ENCODE assay signal across 23 cellular contexts in the genomic region with DNA sequence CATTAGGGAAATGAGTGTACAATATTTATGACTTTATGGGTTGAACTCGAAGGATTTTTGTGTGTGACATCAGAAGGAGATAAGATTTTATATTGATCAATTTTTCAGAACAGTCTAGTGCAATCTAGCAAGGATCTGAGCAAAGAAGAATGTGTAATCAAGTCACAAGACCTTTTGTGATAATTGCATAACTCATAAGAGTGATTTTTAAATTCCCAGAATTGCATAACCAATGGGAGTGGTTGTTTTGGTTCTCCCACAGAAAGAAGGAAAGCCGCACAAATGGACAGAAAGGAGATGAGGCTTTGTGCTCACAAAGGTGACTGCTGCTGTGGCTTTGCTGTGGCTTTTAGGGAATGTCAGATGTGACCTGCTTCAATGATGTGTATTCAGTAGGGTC.
DNase-seq lines count a peak whose midpoint lies in the region; ATAC-seq and TF ChIP-seq lines count a peak whose summit lies in the region.
"Had no signal": no experiment of that assay in that cellular context is flagged by ENCODE, and none has a peak within 500 bp of the region (broad histone marks: within the 10 kb centered on the region; RNA-seq: fewer than 3 reads in every experiment).

No MANE protein-coding gene starts in this region.

- H3K9me3 Mint-ChIP-seq in WTC11 (no peaks in the 10 kb centered on the region), mesothelial cell of epicardium (peaks cover 4% of the 10 kb centered on the region)
- H3K9me3 Mint-ChIP-seq: H9 had no signal

- intact Hi-C loops in sciatic nerve (cut with DNase I) = no loop called here

- ATAC-seq in sciatic nerve = peak; percentile 87
- ATAC-seq in WTC11 = no peak
- ATAC-seq: stimulated activated naive CD8-positive, alpha-beta T cell treated with anti-CD3 and anti-CD28 coated beads, Interleukin-15, Interleukin-2, amounts not matched to agents 100 U/mL and 50 U/mL, for 24 hours had no signal

- H3K27me3 Mint-ChIP-seq in WTC11 (ENCODE audit: low read depth) = no peaks in the 10 kb centered on the region
- H3K27me3 Mint-ChIP-seq in mesothelial cell of epicardium (ENCODE audit: low read depth) = no peaks in the 10 kb centered on the region
- H3K27me3 Mint-ChIP-seq: activated CD4-positive, alpha-beta memory T cell treated with anti-CD3 and anti-CD28 coated beads for 36 hours had no signal

- TF ChIP-seq CTCF in fibroblast of the aortic adventitia (IDR thresholded peaks at IDR 0.05; ENCODE audit: insufficient read depth, low read length) (no peak), WTC11 (IDR thresholded peaks at IDR 0.05) (no peak), mesothelial cell of epicardium (IDR thresholded peaks at IDR 0.05; ENCODE audit: unreplicated experiment) (no peak)

- CTCF ChIA-PET in WTC11 (lab: Charles Lee) = no interaction called here

- H3K4me3 Mint-ChIP-seq in WTC11 (no peak overlapping the region), mesothelial cell of epicardium (no peak overlapping the region)
- H3K4me3 Mint-ChIP-seq: activated CD4-positive, alpha-beta memory T cell treated with anti-CD3 and anti-CD28 coated beads for 36 hours; H9 had no signal

- no peak overlapping the region for H3K4me3 ChIP-seq in fibroblast of the aortic adventitia (ENCODE audit: low read depth, low read length)
- H3K4me3 ChIP-seq: cardiac muscle cell, lung, transverse colon had no signal

- H3K36me3 Mint-ChIP-seq in WTC11 (no peaks in the 10 kb centered on the region), mesothelial cell of epicardium (no peaks in the 10 kb centered on the region)
- H3K36me3 Mint-ChIP-seq: activated CD4-positive, alpha-beta memory T cell treated with anti-CD3 and anti-CD28 coated beads for 36 hours had no signal

- H3K27ac Mint-ChIP-seq in WTC11 = no peak overlapping the region
- H3K27ac Mint-ChIP-seq in mesothelial cell of epicardium = no peak overlapping the region
- H3K27ac Mint-ChIP-seq: activated CD4-positive, alpha-beta memory T cell treated with anti-CD3 and anti-CD28 coated beads for 36 hours had no signal

- DNase-seq in GM03348 (ENCODE audit: low spot score) = peak; percentile 30
- DNase-seq in amniotic epithelial cell (ENCODE audit: low read depth) = peak; percentile 56
- peak; percentile 69 for DNase-seq in fibroblast of the aortic adventitia (ENCODE audit: low read depth)
- no peak for DNase-seq in sciatic nerve (ENCODE audit: low spot score)
- DNase-seq in WTC11 (ENCODE audit: low spot score) = no peak
- no peak for DNase-seq in mesothelial cell of epicardium (ENCODE audit: low spot score in 2 of 2, unreplicated experiment in 2 of 2)
- no peak for DNase-seq in SK-N-DZ (ENCODE audit: low spot score)
- no peak for DNase-seq in SW 1271 (lab: John Stamatoyannopoulos, UW)
- DNase-seq: activated CD4-positive, alpha-beta memory T cell treated with anti-CD3 and anti-CD28 coated beads for 36 hours; activated gamma-delta T cell; dermis blood vessel endothelial cell; H9; kidney; NCI-H146; NCI-H2171; NCI-H526 treated with DMSO at 0.1 percent for 48 hours; RPMI8226; SK-N-SH; stimulated activated CD4-positive, alpha-beta T cell treated with anti-CD3 and anti-CD28 coated beads, Interleukin-4, amount 100 ng/mL, for 24 hours; stimulated activated naive CD8-positive, alpha-beta T cell treated with anti-CD3 and anti-CD28 coated beads, Interleukin-15, Interleukin-2, amounts not matched to agents 100 U/mL and 50 U/mL, for 24 hours; transverse colon had no signal

- POLR2A ChIA-PET in WTC11 (lab: Charles Lee) = no interaction called here

- no peaks in the 10 kb centered on the region for H3K4me1 Mint-ChIP-seq in WTC11
- peaks cover 4% of the 10 kb centered on the region for H3K4me1 Mint-ChIP-seq in mesothelial cell of epicardium
- H3K4me1 Mint-ChIP-seq: H9 had no signal

TF ChIP-seq in WTC11, 78 proteins besides CTCF, POLR2A, EP300 and RAD21:
- TF ChIP-seq TEAD1 (CRISPR knock-in tag; IDR thresholded peaks at IDR 0.05) = no peak
- TF ChIP-seq, protein P1, sequence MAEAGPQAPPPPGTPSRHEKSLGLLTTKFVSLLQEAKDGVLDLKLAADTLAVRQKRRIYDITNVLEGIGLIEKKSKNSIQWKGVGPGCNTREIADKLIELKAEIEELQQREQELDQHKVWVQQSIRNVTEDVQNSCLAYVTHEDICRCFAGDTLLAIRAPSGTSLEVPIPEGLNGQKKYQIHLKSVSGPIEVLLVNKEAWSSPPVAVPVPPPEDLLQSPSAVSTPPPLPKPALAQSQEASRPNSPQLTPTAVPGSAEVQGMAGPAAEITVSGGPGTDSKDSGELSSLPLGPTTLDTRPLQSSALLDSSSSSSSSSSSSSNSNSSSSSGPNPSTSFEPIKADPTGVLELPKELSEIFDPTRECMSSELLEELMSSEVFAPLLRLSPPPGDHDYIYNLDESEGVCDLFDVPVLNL (CRISPR knock-in tag; IDR thresholded peaks at IDR 0.05; ENCODE audit: borderline replicate concordance, low read depth) = no peak
- TF ChIP-seq TCF7 (CRISPR knock-in tag; IDR thresholded peaks at IDR 0.05; ENCODE audit: low read depth) = no peak
- no peak for TF ChIP-seq ESRRA (CRISPR knock-in tag; IDR thresholded peaks at IDR 0.05; ENCODE audit: borderline replicate concordance)
- no peak for TF ChIP-seq ZBTB21 (CRISPR knock-in tag; IDR thresholded peaks at IDR 0.05; ENCODE audit: borderline replicate concordance)
- TF ChIP-seq SOX15 (CRISPR knock-in tag; IDR thresholded peaks at IDR 0.05) = no peak
- TF ChIP-seq, protein P2, sequence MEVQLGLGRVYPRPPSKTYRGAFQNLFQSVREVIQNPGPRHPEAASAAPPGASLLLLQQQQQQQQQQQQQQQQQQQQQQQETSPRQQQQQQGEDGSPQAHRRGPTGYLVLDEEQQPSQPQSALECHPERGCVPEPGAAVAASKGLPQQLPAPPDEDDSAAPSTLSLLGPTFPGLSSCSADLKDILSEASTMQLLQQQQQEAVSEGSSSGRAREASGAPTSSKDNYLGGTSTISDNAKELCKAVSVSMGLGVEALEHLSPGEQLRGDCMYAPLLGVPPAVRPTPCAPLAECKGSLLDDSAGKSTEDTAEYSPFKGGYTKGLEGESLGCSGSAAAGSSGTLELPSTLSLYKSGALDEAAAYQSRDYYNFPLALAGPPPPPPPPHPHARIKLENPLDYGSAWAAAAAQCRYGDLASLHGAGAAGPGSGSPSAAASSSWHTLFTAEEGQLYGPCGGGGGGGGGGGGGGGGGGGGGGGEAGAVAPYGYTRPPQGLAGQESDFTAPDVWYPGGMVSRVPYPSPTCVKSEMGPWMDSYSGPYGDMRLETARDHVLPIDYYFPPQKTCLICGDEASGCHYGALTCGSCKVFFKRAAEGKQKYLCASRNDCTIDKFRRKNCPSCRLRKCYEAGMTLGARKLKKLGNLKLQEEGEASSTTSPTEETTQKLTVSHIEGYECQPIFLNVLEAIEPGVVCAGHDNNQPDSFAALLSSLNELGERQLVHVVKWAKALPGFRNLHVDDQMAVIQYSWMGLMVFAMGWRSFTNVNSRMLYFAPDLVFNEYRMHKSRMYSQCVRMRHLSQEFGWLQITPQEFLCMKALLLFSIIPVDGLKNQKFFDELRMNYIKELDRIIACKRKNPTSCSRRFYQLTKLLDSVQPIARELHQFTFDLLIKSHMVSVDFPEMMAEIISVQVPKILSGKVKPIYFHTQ (CRISPR knock-in tag; IDR thresholded peaks at IDR 0.05) = no peak
- TF ChIP-seq, protein P3, sequence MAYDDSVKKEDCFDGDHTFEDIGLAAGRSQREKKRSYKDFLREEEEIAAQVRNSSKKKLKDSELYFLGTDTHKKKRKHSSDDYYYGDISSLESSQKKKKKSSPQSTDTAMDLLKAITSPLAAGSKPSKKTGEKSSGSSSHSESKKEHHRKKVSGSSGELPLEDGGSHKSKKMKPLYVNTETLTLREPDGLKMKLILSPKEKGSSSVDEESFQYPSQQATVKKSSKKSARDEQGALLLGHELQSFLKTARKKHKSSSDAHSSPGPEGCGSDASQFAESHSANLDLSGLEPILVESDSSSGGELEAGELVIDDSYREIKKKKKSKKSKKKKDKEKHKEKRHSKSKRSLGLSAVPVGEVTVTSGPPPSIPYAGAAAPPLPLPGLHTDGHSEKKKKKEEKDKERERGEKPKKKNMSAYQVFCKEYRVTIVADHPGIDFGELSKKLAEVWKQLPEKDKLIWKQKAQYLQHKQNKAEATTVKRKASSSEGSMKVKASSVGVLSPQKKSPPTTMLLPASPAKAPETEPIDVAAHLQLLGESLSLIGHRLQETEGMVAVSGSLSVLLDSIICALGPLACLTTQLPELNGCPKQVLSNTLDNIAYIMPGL (CRISPR knock-in tag; IDR thresholded peaks at IDR 0.05) = no peak
- no peak for TF ChIP-seq TP53 (CRISPR knock-in tag; IDR thresholded peaks at IDR 0.05)
- TF ChIP-seq GRHL2 (CRISPR knock-in tag; IDR thresholded peaks at IDR 0.05; ENCODE audit: insufficient replicate concordance, severe bottlenecking) = no peak

Comparison
In these comparisons a context has a peak if more than half of its experiments do, and no peak if none do; other contexts are left out.
1. DNase-seq: peak in GM03348 (single experiment), amniotic epithelial cell (single experiment) and fibroblast of the aortic adventitia (single experiment); none in sciatic nerve (single experiment), WTC11 (single experiment), mesothelial cell of epicardium (0 of 2), SK-N-DZ (single experiment) and SW 1271 (0 of 2).